In the genomic region with DNA sequence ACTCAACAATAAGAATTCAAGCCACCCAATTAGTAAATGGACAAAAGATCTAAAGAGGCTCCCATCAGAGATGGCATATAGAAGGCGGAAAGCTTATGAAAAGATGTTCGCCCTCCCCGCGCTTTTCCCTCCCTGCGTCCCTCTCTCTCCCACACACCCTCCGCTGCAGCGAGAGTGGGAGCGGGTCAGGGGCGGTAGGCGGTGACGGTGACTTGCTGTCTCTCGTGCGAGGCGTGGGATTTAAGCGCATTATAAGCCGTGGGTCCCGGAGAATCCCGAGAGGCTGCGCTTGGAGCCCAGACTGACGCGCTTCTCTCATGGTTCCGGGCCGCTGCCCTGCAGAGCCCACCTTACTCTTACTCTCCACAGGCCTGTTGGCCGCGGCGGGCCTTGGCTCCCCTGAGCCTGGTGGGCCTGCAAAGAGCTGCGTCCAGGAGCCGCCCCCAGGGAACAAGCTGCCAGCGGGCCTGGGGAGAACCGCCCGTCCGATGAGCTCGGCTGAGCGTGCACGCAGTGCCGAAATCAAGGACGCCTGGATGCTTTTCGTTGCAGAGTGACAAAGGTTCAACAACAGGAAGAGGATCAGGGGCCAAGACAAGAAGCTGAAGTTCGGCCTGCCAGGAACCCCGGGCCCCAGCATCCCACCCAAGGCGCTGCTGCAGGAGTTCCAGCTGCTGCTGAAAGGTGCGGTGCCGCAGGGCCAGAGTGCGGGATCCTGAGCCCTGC, we compare ENCODE assay signal across 1 cellular context.
TF ChIP-seq lines count a peak whose summit lies in the region.

No MANE protein-coding gene starts in this region.

TF ChIP-seq in GM23338, 12 proteins besides CTCF, POLR2A, EP300 and RAD21 (continued from another document):
- TF ChIP-seq, protein P1, sequence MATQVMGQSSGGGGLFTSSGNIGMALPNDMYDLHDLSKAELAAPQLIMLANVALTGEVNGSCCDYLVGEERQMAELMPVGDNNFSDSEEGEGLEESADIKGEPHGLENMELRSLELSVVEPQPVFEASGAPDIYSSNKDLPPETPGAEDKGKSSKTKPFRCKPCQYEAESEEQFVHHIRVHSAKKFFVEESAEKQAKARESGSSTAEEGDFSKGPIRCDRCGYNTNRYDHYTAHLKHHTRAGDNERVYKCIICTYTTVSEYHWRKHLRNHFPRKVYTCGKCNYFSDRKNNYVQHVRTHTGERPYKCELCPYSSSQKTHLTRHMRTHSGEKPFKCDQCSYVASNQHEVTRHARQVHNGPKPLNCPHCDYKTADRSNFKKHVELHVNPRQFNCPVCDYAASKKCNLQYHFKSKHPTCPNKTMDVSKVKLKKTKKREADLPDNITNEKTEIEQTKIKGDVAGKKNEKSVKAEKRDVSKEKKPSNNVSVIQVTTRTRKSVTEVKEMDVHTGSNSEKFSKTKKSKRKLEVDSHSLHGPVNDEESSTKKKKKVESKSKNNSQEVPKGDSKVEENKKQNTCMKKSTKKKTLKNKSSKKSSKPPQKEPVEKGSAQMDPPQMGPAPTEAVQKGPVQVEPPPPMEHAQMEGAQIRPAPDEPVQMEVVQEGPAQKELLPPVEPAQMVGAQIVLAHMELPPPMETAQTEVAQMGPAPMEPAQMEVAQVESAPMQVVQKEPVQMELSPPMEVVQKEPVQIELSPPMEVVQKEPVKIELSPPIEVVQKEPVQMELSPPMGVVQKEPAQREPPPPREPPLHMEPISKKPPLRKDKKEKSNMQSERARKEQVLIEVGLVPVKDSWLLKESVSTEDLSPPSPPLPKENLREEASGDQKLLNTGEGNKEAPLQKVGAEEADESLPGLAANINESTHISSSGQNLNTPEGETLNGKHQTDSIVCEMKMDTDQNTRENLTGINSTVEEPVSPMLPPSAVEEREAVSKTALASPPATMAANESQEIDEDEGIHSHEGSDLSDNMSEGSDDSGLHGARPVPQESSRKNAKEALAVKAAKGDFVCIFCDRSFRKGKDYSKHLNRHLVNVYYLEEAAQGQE (IDR thresholded peaks at IDR 0.05; ENCODE audit: unreplicated experiment): no peak
- TF ChIP-seq EZH2 (IDR thresholded peaks at IDR 0.05; ENCODE audit: low read depth, unreplicated experiment) (no peak), EZH2phosphoT487 (IDR thresholded peaks at IDR 0.05; ENCODE audit: unreplicated experiment) (no peak), ZNF331 (CRISPR knock-in tag; IDR thresholded peaks at IDR 0.05; ENCODE audit: low read depth) (no peak), STAT1 (IDR thresholded peaks at IDR 0.05; ENCODE audit: unreplicated experiment) (no peak), NANOG (IDR thresholded peaks at IDR 0.05; ENCODE audit: borderline replicate concordance) (no peak), POLR2AphosphoS5 (IDR thresholded peaks at IDR 0.05; ENCODE audit: low read depth) (no peak), CREB1 (CRISPR knock-in tag; IDR thresholded peaks at IDR 0.05; ENCODE audit: low read depth) (no peak)
- TF ChIP-seq, protein P2, sequence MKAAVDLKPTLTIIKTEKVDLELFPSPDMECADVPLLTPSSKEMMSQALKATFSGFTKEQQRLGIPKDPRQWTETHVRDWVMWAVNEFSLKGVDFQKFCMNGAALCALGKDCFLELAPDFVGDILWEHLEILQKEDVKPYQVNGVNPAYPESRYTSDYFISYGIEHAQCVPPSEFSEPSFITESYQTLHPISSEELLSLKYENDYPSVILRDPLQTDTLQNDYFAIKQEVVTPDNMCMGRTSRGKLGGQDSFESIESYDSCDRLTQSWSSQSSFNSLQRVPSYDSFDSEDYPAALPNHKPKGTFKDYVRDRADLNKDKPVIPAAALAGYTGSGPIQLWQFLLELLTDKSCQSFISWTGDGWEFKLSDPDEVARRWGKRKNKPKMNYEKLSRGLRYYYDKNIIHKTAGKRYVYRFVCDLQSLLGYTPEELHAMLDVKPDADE (IDR thresholded peaks at IDR 0.05): no peak
